8 cellular contexts compared by ENCODE assay signal in the genomic region with DNA sequence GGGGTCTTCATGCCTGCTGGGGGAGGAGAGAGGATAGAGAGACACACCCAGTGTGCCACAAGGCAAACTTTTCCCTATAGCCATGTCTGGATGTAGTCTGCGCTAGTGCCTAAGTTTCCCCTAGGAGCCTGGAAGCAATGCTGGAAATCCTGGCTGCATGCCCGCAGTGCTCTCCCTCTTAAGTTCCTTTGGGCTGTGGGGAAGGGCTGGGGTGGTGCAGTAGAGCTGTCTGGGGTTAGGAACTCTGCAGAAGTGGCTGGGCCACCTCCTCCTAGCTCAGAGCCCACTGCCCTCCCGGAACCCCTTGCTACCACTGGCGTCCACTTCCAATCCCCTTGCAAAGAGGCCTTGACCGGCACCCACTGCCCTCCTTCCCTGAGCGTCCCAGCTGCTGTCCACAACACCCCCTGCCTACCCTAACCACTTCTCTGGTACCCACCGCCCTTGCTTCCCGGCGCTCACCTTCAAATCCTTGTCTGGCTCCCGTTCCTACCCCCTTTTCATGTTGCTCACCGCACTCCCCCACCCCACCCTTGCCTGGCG. TPM values are rescaled to one million over a fixed set of nuclear protein-coding genes. Genes with fewer than 3 reads are reported as not detected.
A peak's percentile ranks its signal among the peaks of the same experiment; 100 is the strongest.
DNase-seq lines count a peak whose midpoint lies in the region; ATAC-seq and TF ChIP-seq lines count a peak whose summit lies in the region.
"Not testable (repeated sequence)": the region's sequence is repeated elsewhere in the genome, so short reads cannot be mapped to it uniquely, and the experiment has no call there.

No MANE protein-coding gene starts in this region.

- 0 to 31% methylated on average over 8 to 10 of the region's 12 CpGs for WGBS in lower leg skin, 2 donors
- WGBS in trophoblast cell (ENCODE audit: extremely low coverage, insufficient coverage, insufficient read length), result no CpG with 5 or more reads among the region's 12 CpGs
- WGBS in tibial nerve, 2 donors, result 0 to 41% methylated on average over 4 to 10 of the region's 12 CpGs

- peak overlapping the region; percentile 93 for H2AFZ ChIP-seq in trophoblast cell (ENCODE audit: insufficient read depth, low read length, poor library complexity)

- not testable (repeated sequence) for H3K36me3 ChIP-seq in breast epithelium; trophoblast cell (ENCODE audit: control insufficient read depth in 1 of 2, insufficient read depth in 2 of 2, low read length in 2 of 2); tibial nerve

- CTCF ChIA-PET in activated B cell treated with CpG ODN at 0.5 μM for 24 hours (lab: Charles Lee), result not testable (repeated sequence)

- not testable (repeated sequence) for H3K27me3 ChIP-seq in breast epithelium; foreskin keratinocyte; trophoblast cell (ENCODE audit: insufficient read depth, low read length); tibial nerve

- peak overlapping the region; percentile 92 for H3K4me3 Mint-ChIP-seq in activated B cell treated with CpG ODN at 0.5 μM for 24 hours

- peak overlapping the region; percentile 36 for H4K12ac ChIP-seq in trophoblast cell (ENCODE audit: low read depth, low read length)

- peak overlapping the region; percentile 86 for H4K8ac ChIP-seq in trophoblast cell (ENCODE audit: low read depth, low read length)

- H3K9me3 ChIP-seq in breast epithelium; trophoblast cell (ENCODE audit: insufficient read depth, low read depth, low read length); tibial nerve: not testable (repeated sequence)

- H3K27me3 Mint-ChIP-seq in activated B cell treated with CpG ODN at 0.5 μM for 24 hours, result not testable (repeated sequence)

- not testable (repeated sequence) for H3K79me2 ChIP-seq in trophoblast cell (ENCODE audit: control insufficient read depth, insufficient read depth, low read length, poor library complexity)

- peak overlapping the region; percentile 82 for H3K4me2 ChIP-seq in trophoblast cell (ENCODE audit: low read length)

- H3K4me1 ChIP-seq in breast epithelium; foreskin keratinocyte; trophoblast cell (ENCODE audit: control insufficient read depth in 1 of 2, insufficient read depth in 2 of 2, low read length in 2 of 2); tibial nerve: not testable (repeated sequence)

- peaks cover 22% of the 10 kb centered on the region for H3K4me1 Mint-ChIP-seq in activated B cell treated with CpG ODN at 0.5 μM for 24 hours

- TF ChIP-seq CTCF in LNCaP clone FGC (IDR thresholded peaks at IDR 0.05; ENCODE audit: control insufficient read depth, extremely low read depth, insufficient read depth); activated B cell treated with CpG ODN at 0.5 μM for 24 hours (IDR thresholded peaks at IDR 0.05); breast epithelium (IDR thresholded peaks at IDR 0.05); foreskin keratinocyte (conservative IDR thresholded peaks at IDR 0.05); lower leg skin (IDR thresholded peaks at IDR 0.05); tibial nerve (IDR thresholded peaks at IDR 0.05): not testable (repeated sequence)

- H3K27ac ChIP-seq in breast epithelium (peak overlapping the region; percentile 46 to 80), trophoblast cell (ENCODE audit: low read depth, low read length) (peak overlapping the region; percentile 58), tibial nerve (peak overlapping the region in 3 of 4 donors; percentile 74 to 88 (median 85))
- H3K27ac ChIP-seq in foreskin keratinocyte, result not testable (repeated sequence)

- H3K4me3 ChIP-seq in LNCaP clone FGC (ENCODE audit: low read depth, low read length) (peak overlapping the region; percentile 59), breast epithelium (peak overlapping the region; percentile 52 to 69 (median 56)), lower leg skin (ENCODE audit: low read depth, poor library complexity, severe bottlenecking) (peak overlapping the region; percentile 58), trophoblast cell (ENCODE audit: low read depth, low read length) (peak overlapping the region; percentile 90), tibial nerve (peak overlapping the region; percentile 36 to 72 (median 62))

- not testable (repeated sequence) for H3K23ac ChIP-seq in trophoblast cell (ENCODE audit: low read length)

- peak overlapping the region; percentile 98 for H3K18ac ChIP-seq in trophoblast cell (ENCODE audit: low read length)

- H2BK5ac ChIP-seq in trophoblast cell (ENCODE audit: low read depth, low read length, poor library complexity), result not testable (repeated sequence)

- peak overlapping the region; percentile 55 for H3K4ac ChIP-seq in trophoblast cell (ENCODE audit: low read depth, low read length)

- peak; percentile 14 for DNase-seq in D341Med (ENCODE audit: low spot score)
- not testable (repeated sequence) for DNase-seq in LNCaP clone FGC (ENCODE audit: low read depth); activated B cell treated with CpG ODN at 0.5 μM for 24 hours; breast epithelium (ENCODE audit: low spot score in 2 of 2); foreskin keratinocyte; lower leg skin (ENCODE audit: low spot score in 2 of 2); trophoblast cell; tibial nerve (ENCODE audit: low spot score in 2 of 2)

- H2BK120ac ChIP-seq in trophoblast cell (ENCODE audit: insufficient read depth, low read length, poor library complexity), result peak overlapping the region; percentile 80

- peaks cover 19% of the 10 kb centered on the region for H3K36me3 Mint-ChIP-seq in activated B cell treated with CpG ODN at 0.5 μM for 24 hours (ENCODE audit: low read depth)

- H3K27ac Mint-ChIP-seq in activated B cell treated with CpG ODN at 0.5 μM for 24 hours, result peak overlapping the region; percentile 87

- intact Hi-C loops in activated B cell treated with CpG ODN at 0.5 μM for 24 hours (cut with micrococcal nuclease), result loop anchor here (1.0 to 5.0 kb wide), 3 partner anchors 124 to 472 kb away; a partner anchor contains a TSS
- intact Hi-C loops in breast epithelium (cut with DNase I; ENCODE audit: low total_unique reads); lower leg skin (cut with DNase I; ENCODE audit: low total_unique reads): not testable (repeated sequence)

- H3K14ac ChIP-seq in trophoblast cell (ENCODE audit: low read length), result peak overlapping the region; percentile 77

- H3K9ac ChIP-seq in trophoblast cell (ENCODE audit: low read length), result peak overlapping the region; percentile 79

- H3K79me1 ChIP-seq in trophoblast cell (ENCODE audit: low read length), result not testable (repeated sequence)

- peak overlapping the region; percentile 83 for H2AK5ac ChIP-seq in trophoblast cell (ENCODE audit: low read length)

- H3K9me3 Mint-ChIP-seq in activated B cell treated with CpG ODN at 0.5 μM for 24 hours, result not testable (repeated sequence)

- TF ChIP-seq EP300 in tibial nerve (IDR thresholded peaks at IDR 0.05), result not testable (repeated sequence)

- not testable (repeated sequence) for ATAC-seq in activated B cell treated with CpG ODN at 0.5 μM for 24 hours (ENCODE audit: low read depth)
- peak; percentile 9 for ATAC-seq in foreskin keratinocyte

- H4K91ac ChIP-seq in trophoblast cell (ENCODE audit: low read depth, low read length), result peak overlapping the region; percentile 89

- POLR2A ChIA-PET in activated B cell treated with CpG ODN at 0.5 μM for 24 hours (lab: Charles Lee), result interaction anchor here (0.7 kb wide), 1 partner anchor 125 kb away, joined by 8 read pairs; a partner anchor contains a TSS

- not testable (repeated sequence) for H2BK12ac ChIP-seq in trophoblast cell (ENCODE audit: low read length)

- not testable (repeated sequence) for TF ChIP-seq POLR2A in breast epithelium (IDR thresholded peaks at IDR 0.05); lower leg skin (IDR thresholded peaks at IDR 0.05); tibial nerve (IDR thresholded peaks at IDR 0.05)

RNA-seq across cellular contexts. Expression of a gene that starts 0.7 kb away (rescaled TPM):
- total RNA-seq in activated B cell treated with CpG ODN at 0.5 μM for 24 hours (11.0 and 16.2 TPM in 2 replicates), breast epithelium (10 to 100 TPM in 2 of 3 donors, 1 to 10 TPM in 1; 7.3 to 10.8 (median 10.6) TPM), foreskin keratinocyte (3.6 and 4.3 TPM in 2 replicates), lower leg skin (1 to 10 TPM; 1.3 to 7.8 (median 5.9) TPM), tibial nerve (10 to 100 TPM in 2 of 4 donors, 1 to 10 TPM in 2; 5.5 to 18.1 (median 10.7) TPM)
- polyA plus RNA-seq in foreskin keratinocyte, result 4.0 and 4.2 TPM in 2 replicates
- 3.8 and 4.0 TPM in 2 replicates for polyA plus RNA-seq in trophoblast cell (2013)

RNA-seq across cellular contexts. Expression of a gene that starts 16.5 kb away (rescaled TPM):
- total RNA-seq in activated B cell treated with CpG ODN at 0.5 μM for 24 hours (1.2 and 1.6 TPM in 2 replicates), breast epithelium (1 to 10 TPM in 1 of 3 donors, under 1 TPM in 2; 0.32 to 1.3 (median 0.73) TPM), foreskin keratinocyte (0.07 and 0.14 TPM in 2 replicates), lower leg skin (under 1 TPM in 1 of 4 donors, not detected in 3; 0.23 TPM), tibial nerve (1 to 10 TPM in 3 of 4 donors, not detected in 1; 1.5 to 2.0 (median 1.7) TPM)
- polyA plus RNA-seq in foreskin keratinocyte, result 0.08 and 0.12 TPM in 2 replicates
- polyA plus RNA-seq in trophoblast cell (2013), result 0.87 and 1.0 TPM in 2 replicates
